ENCODE assay signal across 1 cellular context in the genomic region with DNA sequence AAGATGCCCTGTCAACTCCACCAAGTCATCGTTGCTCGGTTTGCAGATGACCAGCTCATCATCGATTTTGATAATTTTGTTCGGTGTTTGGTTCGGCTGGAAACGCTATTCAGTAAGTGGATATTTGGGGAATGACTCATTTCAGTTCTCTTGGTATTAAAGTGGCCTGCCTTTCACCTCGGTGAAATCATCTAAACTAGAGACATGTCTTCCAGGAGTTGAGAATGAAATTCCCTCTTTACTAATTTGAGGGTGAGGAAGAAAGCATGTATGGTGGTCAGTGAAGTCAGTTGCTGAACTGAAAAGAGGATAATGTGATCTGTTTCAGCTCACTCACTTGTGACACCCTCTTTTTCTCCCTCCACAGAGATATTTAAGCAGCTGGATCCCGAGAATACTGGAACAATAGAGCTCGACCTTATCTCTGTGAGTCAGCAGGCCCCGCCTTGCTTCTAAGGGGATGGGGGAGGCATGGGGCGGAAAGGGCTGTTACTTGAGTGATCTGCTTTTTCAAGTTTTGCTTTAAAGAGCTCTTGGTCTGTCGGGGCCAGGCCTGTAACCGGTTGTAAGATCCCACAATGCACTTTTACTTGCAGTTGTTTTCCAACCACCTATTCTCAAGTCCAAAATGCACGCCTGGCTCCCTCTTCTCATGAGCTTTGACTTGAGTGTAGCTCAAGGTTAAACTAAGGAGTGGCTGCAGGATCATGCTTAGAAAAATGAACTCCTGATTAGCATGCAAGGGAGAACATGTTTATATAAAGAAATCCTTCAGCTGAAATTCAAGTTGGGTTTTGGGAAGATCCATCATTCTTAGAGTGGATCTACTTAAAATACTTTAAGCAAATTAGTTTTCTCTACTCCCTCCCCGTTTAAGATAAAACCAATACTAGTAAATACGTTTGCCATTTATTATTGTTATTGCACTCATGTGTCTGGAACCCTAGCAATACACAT.
TF ChIP-seq lines count a peak whose summit lies in the region.

No MANE protein-coding gene starts in this region.

TF ChIP-seq in K562, 482 proteins besides CTCF, POLR2A, EP300 and RAD21 (continued from another document and continues in another):
- no peak for TF ChIP-seq ZNF696 (CRISPR knock-in tag; conservative IDR thresholded peaks at IDR 0.05)
- TF ChIP-seq NEUROD1 (IDR thresholded peaks at IDR 0.05; ENCODE audit: borderline replicate concordance, low read depth, low read length, partially characterized antibody): peak; percentile 79
- peak in 1 of 2 experiments; percentile 97; a peak in 2 of 4 replicates for TF ChIP-seq KDM4B (IDR thresholded peaks at IDR 0.05; ENCODE audit: borderline replicate concordance in 2 of 2, low read depth in 1 of 2)
- TF ChIP-seq ZFP91 (CRISPR knock-in tag; IDR thresholded peaks at IDR 0.05): no peak
- TF ChIP-seq SREBF2 (CRISPR knock-in tag; IDR thresholded peaks at IDR 0.05): 0 out of 2 replicates have a peak, but pooled peaks have one; percentile 25
- peak; percentile 62 to 71 for TF ChIP-seq E2F6 (IDR thresholded peaks at IDR 0.05; ENCODE audit: borderline replicate concordance in 1 of 2, extremely low read depth in 1 of 2, insufficient read depth in 1 of 2, insufficient read length in 1 of 2, low read depth in 1 of 2, low read length in 1 of 2, poor library complexity in 1 of 2, severe bottlenecking in 1 of 2)
- TF ChIP-seq SMARCA4 (IDR thresholded peaks at IDR 0.05): peak; percentile 97
- TF ChIP-seq POLR2B (IDR thresholded peaks at IDR 0.05; ENCODE audit: low read depth, partially characterized antibody): peak; percentile 72
- TF ChIP-seq STAT5A (IDR thresholded peaks at IDR 0.05; ENCODE audit: borderline replicate concordance, low read length): peak; percentile 70
- peak; percentile 93 for TF ChIP-seq CBFA2T3 (IDR thresholded peaks at IDR 0.05)
- peak in 1 of 2 experiments; percentile 95; a peak in 2 of 4 replicates for TF ChIP-seq ZNF639 (CRISPR knock-in tag; conservative IDR thresholded peaks at IDR 0.05 in 1 of 2, IDR thresholded peaks at IDR 0.05 in 1 of 2)
- TF ChIP-seq SOX6 (IDR thresholded peaks at IDR 0.05): peak; percentile 100
- TF ChIP-seq PATZ1 (CRISPR knock-in tag; IDR thresholded peaks at IDR 0.05; ENCODE audit: borderline replicate concordance): 0 out of 2 replicates have a peak, but pooled peaks have one; percentile 39
- TF ChIP-seq GTF2B (IDR thresholded peaks at IDR 0.05; ENCODE audit: extremely low read depth, insufficient read length): peak; percentile 22
- TF ChIP-seq ZNF589 (CRISPR knock-in tag; IDR thresholded peaks at IDR 0.05; ENCODE audit: low read depth): peak; percentile 91
- TF ChIP-seq CBX3 (IDR thresholded peaks at IDR 0.05; ENCODE audit: borderline replicate concordance in 1 of 2, low read length in 2 of 2): peak in 1 of 2 experiments; percentile 92; a peak in 1 of 3 replicates
- TF ChIP-seq ZNF766 (CRISPR knock-in tag; conservative IDR thresholded peaks at IDR 0.05): peak; percentile 31; the same call in 1 of the 2 replicates
- 0 out of 2 replicates have a peak, but pooled peaks have one; percentile 30 for TF ChIP-seq ZNF583 (CRISPR knock-in tag; IDR thresholded peaks at IDR 0.05)
- TF ChIP-seq KDM1A (IDR thresholded peaks at IDR 0.05): peak; percentile 73 to 80
- TF ChIP-seq ZNF561 (CRISPR knock-in tag; conservative IDR thresholded peaks at IDR 0.05): no peak
- 0 out of 2 replicates have a peak, but pooled peaks have one; percentile 42 for TF ChIP-seq CBX5 (IDR thresholded peaks at IDR 0.05; ENCODE audit: borderline replicate concordance, low read depth)
- TF ChIP-seq ZNF512 (tag; IDR thresholded peaks at IDR 0.05): no peak
- TF ChIP-seq TRIM28 (IDR thresholded peaks at IDR 0.05): peak; percentile 61
- peak in 1 of 2 experiments; percentile 48; a peak in 1 of 4 replicates for TF ChIP-seq SRF (CRISPR knock-in tag; IDR thresholded peaks at IDR 0.05)
- peak; percentile 80; the same call in 1 of the 2 replicates for TF ChIP-seq ZBTB2 (IDR thresholded peaks at IDR 0.05)
- TF ChIP-seq MEF2A (IDR thresholded peaks at IDR 0.05; ENCODE audit: control insufficient read depth, low read depth, low read length): peak; percentile 30; the same call in 1 of the 2 replicates
- no peak for TF ChIP-seq ZZZ3 (IDR thresholded peaks at IDR 0.05)
- 0 out of 2 replicates have a peak, but pooled peaks have one; percentile 14 for TF ChIP-seq ZNF384 (IDR thresholded peaks at IDR 0.05; ENCODE audit: low read depth, low read length)
- peak in 1 of 2 experiments; percentile 77; a peak in 3 of 4 replicates for TF ChIP-seq HDAC1 (IDR thresholded peaks at IDR 0.05)
- TF ChIP-seq TEAD4 (IDR thresholded peaks at IDR 0.05; ENCODE audit: low read length): peak; percentile 85
- TF ChIP-seq TEAD4 (CRISPR knock-in tag; IDR thresholded peaks at IDR 0.05; ENCODE audit: borderline replicate concordance): no peak
- TF ChIP-seq GABPA (tag; conservative IDR thresholded peaks at IDR 0.05; ENCODE audit: low read depth): peak; percentile 62
- TF ChIP-seq, protein P1, sequence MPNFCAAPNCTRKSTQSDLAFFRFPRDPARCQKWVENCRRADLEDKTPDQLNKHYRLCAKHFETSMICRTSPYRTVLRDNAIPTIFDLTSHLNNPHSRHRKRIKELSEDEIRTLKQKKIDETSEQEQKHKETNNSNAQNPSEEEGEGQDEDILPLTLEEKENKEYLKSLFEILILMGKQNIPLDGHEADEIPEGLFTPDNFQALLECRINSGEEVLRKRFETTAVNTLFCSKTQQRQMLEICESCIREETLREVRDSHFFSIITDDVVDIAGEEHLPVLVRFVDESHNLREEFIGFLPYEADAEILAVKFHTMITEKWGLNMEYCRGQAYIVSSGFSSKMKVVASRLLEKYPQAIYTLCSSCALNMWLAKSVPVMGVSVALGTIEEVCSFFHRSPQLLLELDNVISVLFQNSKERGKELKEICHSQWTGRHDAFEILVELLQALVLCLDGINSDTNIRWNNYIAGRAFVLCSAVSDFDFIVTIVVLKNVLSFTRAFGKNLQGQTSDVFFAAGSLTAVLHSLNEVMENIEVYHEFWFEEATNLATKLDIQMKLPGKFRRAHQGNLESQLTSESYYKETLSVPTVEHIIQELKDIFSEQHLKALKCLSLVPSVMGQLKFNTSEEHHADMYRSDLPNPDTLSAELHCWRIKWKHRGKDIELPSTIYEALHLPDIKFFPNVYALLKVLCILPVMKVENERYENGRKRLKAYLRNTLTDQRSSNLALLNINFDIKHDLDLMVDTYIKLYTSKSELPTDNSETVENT (CRISPR knock-in tag; IDR thresholded peaks at IDR 0.05): no peak
- TF ChIP-seq ZNF780A (CRISPR knock-in tag; IDR thresholded peaks at IDR 0.05): no peak
- no peak for TF ChIP-seq COPS2 (conservative IDR thresholded peaks at IDR 0.05)
- TF ChIP-seq PHB (CRISPR knock-in tag; IDR thresholded peaks at IDR 0.05): no peak
- 0 out of 2 replicates have a peak, but pooled peaks have one; percentile 61 for TF ChIP-seq ZNF518B (CRISPR knock-in tag; IDR thresholded peaks at IDR 0.05)
- TF ChIP-seq RBM39 (optimal IDR thresholded peaks at IDR 0.05; ENCODE audit: low read depth, low read length): no peak
